In genomic region chr17:8872036-8872704, GRCh38 we compare ENCODE assay signal across 2 cellular contexts.
TF ChIP-seq lines count a peak whose summit lies in the region.

No MANE protein-coding gene starts in this region.

TF ChIP-seq in HEK293, 187 proteins besides CTCF, POLR2A, EP300 and RAD21:
- TF ChIP-seq ZNF529 (tag by site-specific recombination; IDR thresholded peaks at IDR 0.05; ENCODE audit: insufficient replicate concordance) (no peak), ZNF449 (tag by site-specific recombination; IDR thresholded peaks at IDR 0.05) (no peak), ZFP41 (tag by site-specific recombination; IDR thresholded peaks at IDR 0.05; ENCODE audit: borderline replicate concordance) (no peak), ZNF549 (tag by site-specific recombination; IDR thresholded peaks at IDR 0.05) (no peak), ZNF155 (tag by site-specific recombination; IDR thresholded peaks at IDR 0.05) (no peak), ATF2 (tag by site-specific recombination; IDR thresholded peaks at IDR 0.05; ENCODE audit: low read depth) (no peak), ZNF677 (tag by site-specific recombination; IDR thresholded peaks at IDR 0.05) (peak; percentile 85)

TF ChIP-seq in GM12878, 131 proteins besides CTCF, POLR2A, EP300 and RAD21:
- TF ChIP-seq MEF2B (IDR thresholded peaks at IDR 0.05; ENCODE audit: partially characterized antibody, poor library complexity, severe bottlenecking) (no peak), KAT2A (conservative IDR thresholded peaks at IDR 0.05; ENCODE audit: control insufficient read depth, low read depth, low read length) (no peak), CEBPZ (IDR thresholded peaks at IDR 0.05; ENCODE audit: low read depth, low read length) (no peak), POLR2AphosphoS5 (IDR thresholded peaks at IDR 0.05; ENCODE audit: low read length) (0 out of 2 replicates have a peak, but pooled peaks have one; percentile 14), SMAD5 (IDR thresholded peaks at IDR 0.05; ENCODE audit: low read depth) (no peak)
- TF ChIP-seq, protein P1, sequence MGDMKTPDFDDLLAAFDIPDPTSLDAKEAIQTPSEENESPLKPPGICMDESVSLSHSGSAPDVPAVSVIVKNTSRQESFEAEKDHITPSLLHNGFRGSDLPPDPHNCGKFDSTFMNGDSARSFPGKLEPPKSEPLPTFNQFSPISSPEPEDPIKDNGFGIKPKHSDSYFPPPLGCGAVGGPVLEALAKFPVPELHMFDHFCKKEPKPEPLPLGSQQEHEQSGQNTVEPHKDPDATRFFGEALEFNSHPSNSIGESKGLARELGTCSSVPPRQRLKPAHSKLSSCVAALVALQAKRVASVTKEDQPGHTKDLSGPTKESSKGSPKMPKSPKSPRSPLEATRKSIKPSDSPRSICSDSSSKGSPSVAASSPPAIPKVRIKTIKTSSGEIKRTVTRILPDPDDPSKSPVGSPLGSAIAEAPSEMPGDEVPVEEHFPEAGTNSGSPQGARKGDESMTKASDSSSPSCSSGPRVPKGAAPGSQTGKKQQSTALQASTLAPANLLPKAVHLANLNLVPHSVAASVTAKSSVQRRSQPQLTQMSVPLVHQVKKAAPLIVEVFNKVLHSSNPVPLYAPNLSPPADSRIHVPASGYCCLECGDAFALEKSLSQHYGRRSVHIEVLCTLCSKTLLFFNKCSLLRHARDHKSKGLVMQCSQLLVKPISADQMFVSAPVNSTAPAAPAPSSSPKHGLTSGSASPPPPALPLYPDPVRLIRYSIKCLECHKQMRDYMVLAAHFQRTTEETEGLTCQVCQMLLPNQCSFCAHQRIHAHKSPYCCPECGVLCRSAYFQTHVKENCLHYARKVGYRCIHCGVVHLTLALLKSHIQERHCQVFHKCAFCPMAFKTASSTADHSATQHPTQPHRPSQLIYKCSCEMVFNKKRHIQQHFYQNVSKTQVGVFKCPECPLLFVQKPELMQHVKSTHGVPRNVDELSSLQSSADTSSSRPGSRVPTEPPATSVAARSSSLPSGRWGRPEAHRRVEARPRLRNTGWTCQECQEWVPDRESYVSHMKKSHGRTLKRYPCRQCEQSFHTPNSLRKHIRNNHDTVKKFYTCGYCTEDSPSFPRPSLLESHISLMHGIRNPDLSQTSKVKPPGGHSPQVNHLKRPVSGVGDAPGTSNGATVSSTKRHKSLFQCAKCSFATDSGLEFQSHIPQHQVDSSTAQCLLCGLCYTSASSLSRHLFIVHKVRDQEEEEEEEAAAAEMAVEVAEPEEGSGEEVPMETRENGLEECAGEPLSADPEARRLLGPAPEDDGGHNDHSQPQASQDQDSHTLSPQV (IDR thresholded peaks at IDR 0.05), result no peak
TF ChIP-seq in GM12878: peak in this region for 1.
